15 cellular contexts compared by ENCODE assay signal in the genomic region with DNA sequence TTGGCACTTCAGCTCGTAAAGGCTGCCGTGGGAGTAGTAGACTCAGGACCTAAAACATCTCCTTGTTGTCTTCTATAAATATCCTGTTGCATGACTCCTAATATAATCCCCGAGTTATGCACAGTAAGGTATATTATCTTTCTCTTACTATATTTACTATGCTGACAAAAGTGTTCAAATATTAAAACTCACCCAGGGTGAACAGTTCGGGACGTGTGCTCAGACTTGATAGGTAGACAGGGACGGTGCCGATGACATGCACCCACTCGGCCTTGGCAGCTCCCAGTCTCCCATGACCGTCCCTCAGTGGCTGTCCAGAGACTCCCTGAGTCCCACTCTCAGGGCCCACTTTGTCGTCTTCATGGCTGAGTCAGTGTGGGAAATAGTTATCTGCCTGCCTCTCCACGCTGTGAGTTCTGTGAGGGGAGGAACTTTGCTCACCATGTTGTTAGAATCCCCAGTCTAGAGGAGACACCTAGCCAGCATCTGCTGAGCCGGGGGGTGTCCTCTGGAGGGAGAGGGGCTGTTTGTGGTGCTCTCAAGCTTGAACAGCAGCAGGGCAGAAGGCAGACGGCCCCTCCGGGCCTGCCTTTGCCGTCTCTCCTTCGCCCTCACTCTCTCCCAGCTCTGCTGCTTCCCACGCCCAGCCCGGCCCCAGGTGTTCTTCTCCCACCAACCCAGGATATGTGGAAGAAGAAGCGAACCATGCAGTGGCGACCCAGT.
DNase-seq lines count a peak whose midpoint lies in the region; ATAC-seq and TF ChIP-seq lines count a peak whose summit lies in the region.
"Had no signal": no experiment of that assay in that cellular context is flagged by ENCODE, and none has a peak within 500 bp of the region (broad histone marks: within the 10 kb centered on the region; RNA-seq: fewer than 3 reads in every experiment).

No MANE protein-coding gene starts in this region.

- TF ChIP-seq CTCF in CD8-positive, alpha-beta T cell (IDR thresholded peaks at IDR 0.05) = no peak
- TF ChIP-seq CTCF in right atrium auricular region (IDR thresholded peaks at IDR 0.05) (no peak), transverse colon (IDR thresholded peaks at IDR 0.05) (no peak)

- peak overlapping the region; percentile 57 for H3K27ac Mint-ChIP-seq in CD8-positive, alpha-beta T cell

- no peak overlapping the region for H3K4me3 Mint-ChIP-seq in CD8-positive, alpha-beta T cell
- H3K4me3 Mint-ChIP-seq: CD14-positive monocyte had no signal

- H3K4me3 ChIP-seq in CD8-positive, alpha-beta T cell (ENCODE audit: low read depth, low read length) = no peak overlapping the region
- H3K4me3 ChIP-seq in SK-N-MC (peak overlapping the region; percentile 21), right atrium auricular region (no peak overlapping the region), transverse colon (no peak overlapping the region)
- H3K4me3 ChIP-seq: GM23248, prostate gland had no signal

- CTCF ChIA-PET in CD8-positive, alpha-beta T cell (lab: Charles Lee) = interaction anchor here (1.4 to 37.8 kb wide), 4 partner anchors 9 to 29 kb away, joined by 4 to 847 read pairs (median 40); no protein-coding TSS in a partner anchor

- no peaks in the 10 kb centered on the region for H3K27me3 Mint-ChIP-seq in CD8-positive, alpha-beta T cell (ENCODE audit: low read depth)

- peaks cover 74% of the 10 kb centered on the region for H3K4me1 Mint-ChIP-seq in CD8-positive, alpha-beta T cell (ENCODE audit: low read depth)

- no peak for TF ChIP-seq EP300 in transverse colon (IDR thresholded peaks at IDR 0.05; ENCODE audit: low read depth)

- DNase-seq in CD8-positive, alpha-beta T cell = peak in 1 of 7 experiments; percentile 45
- no peak for DNase-seq in SK-N-MC (ENCODE audit: low read depth, low spot score)
- no peak for DNase-seq in right atrium auricular region (ENCODE audit: low spot score)
- peak; percentile 41 for DNase-seq in retina
- DNase-seq in transverse colon = no peak
- DNase-seq in sciatic nerve (ENCODE audit: low spot score) = no peak
- DNase-seq in COLO668 (lab: John Stamatoyannopoulos, UW; ENCODE audit: unreplicated experiment) = no peak
- no peak for DNase-seq in NCI-H524 (lab: John Stamatoyannopoulos, UW)
- DNase-seq: NCI-H2107; NK-92 treated with Interleukin-12 subunit alpha and Interleukin-12 subunit beta, amount 100 ng/mL, for 24 hours; stimulated activated CD4-positive, alpha-beta T cell treated with anti-CD3 and anti-CD28 coated beads, Interleukin-2, amount 100 ng/mL, for 24 hours; T-helper 1 cell had no signal

- no peaks in the 10 kb centered on the region for H3K9me3 Mint-ChIP-seq in CD8-positive, alpha-beta T cell

- WGBS in transverse colon (ENCODE audit: low coverage in 1 of 2), 2 donors = 81 to 86% methylated on average over 7 to 20 of the region's 20 CpGs

- no peak overlapping the region for H3K27ac ChIP-seq in CD8-positive, alpha-beta T cell (ENCODE audit: low read depth, low read length)
- H3K27ac ChIP-seq in SK-N-MC (peak overlapping the region; percentile 64), right atrium auricular region (peak overlapping the region; percentile 81 to 93), transverse colon (no peak overlapping the region)
- H3K27ac ChIP-seq: GM23248 had no signal

- H3K9me3 ChIP-seq in CD8-positive, alpha-beta T cell (ENCODE audit: low read length) = no peaks in the 10 kb centered on the region
- H3K9me3 ChIP-seq in SK-N-MC (ENCODE audit: low read depth, low read length) (peaks cover 4% of the 10 kb centered on the region; the same call in 1 of the 2 replicates), right atrium auricular region (no peaks in the 10 kb centered on the region), transverse colon (no peaks in the 10 kb centered on the region)
- H3K9me3 ChIP-seq: prostate gland had no signal

- TF ChIP-seq POLR2A in transverse colon (IDR thresholded peaks at IDR 0.05) = no peak

- no peaks in the 10 kb centered on the region for H3K27me3 ChIP-seq in CD8-positive, alpha-beta T cell (ENCODE audit: insufficient read depth, low read length)
- H3K27me3 ChIP-seq in right atrium auricular region = no peaks in the 10 kb centered on the region
- H3K27me3 ChIP-seq in transverse colon = no peaks in the 10 kb centered on the region

- no peak for ATAC-seq in CD8-positive, alpha-beta T cell
- ATAC-seq in sciatic nerve = no peak

- H3K36me3 ChIP-seq in CD8-positive, alpha-beta T cell (ENCODE audit: insufficient read depth, low read length) = peaks cover under 1% of the 10 kb centered on the region
- H3K36me3 ChIP-seq in SK-N-MC (ENCODE audit: insufficient read depth, low read length) = peaks cover 44% of the 10 kb centered on the region
- H3K36me3 ChIP-seq in right atrium auricular region = no peaks in the 10 kb centered on the region
- no peaks in the 10 kb centered on the region for H3K36me3 ChIP-seq in transverse colon
- H3K36me3 ChIP-seq: prostate gland had no signal

- in situ Hi-C loops in transverse colon (cut with MboI; ENCODE audit: low pct_ligation_motif_present in 1 of 4, low pct_unique_long_range_greater_than_20kb in 1 of 4, low sequenced_read_pairs in 3 of 4) = loop anchor here in 1 of 4 donors (25.0 kb wide), 1 partner anchor 142 kb away; no protein-coding TSS in a partner anchor

- peaks cover 55% of the 10 kb centered on the region for H3K36me3 Mint-ChIP-seq in CD8-positive, alpha-beta T cell

- H3K9ac ChIP-seq in SK-N-MC (ENCODE audit: insufficient read length) = no peak overlapping the region
- H3K9ac ChIP-seq: GM23248 had no signal

- H3K4me1 ChIP-seq in CD8-positive, alpha-beta T cell (ENCODE audit: insufficient read depth, low read length) = peaks cover 55% of the 10 kb centered on the region
- H3K4me1 ChIP-seq in right atrium auricular region (peaks cover 0 to 56% of the 10 kb centered on the region in 2 donors), transverse colon (peaks cover 4 to 42% (median 12%) of the 10 kb centered on the region in 4 donors)
- H3K4me1 ChIP-seq: prostate gland had no signal

- POLR2A ChIA-PET in CD8-positive, alpha-beta T cell (lab: Charles Lee) = interaction anchor here (1.4 to 1.7 kb wide), 2 partner anchors 10 to 14 kb away, joined by 5 to 6 read pairs; no protein-coding TSS in a partner anchor

- intact Hi-C loops in CD8-positive, alpha-beta T cell (cut with DNase I, micrococcal nuclease) = no loop called here
- intact Hi-C loops in transverse colon (cut with DNase I; ENCODE audit: low total_unique reads) = no loop called here
- intact Hi-C loops in sciatic nerve (cut with DNase I) = no loop called here

Comparison
In these comparisons a context has a peak if more than half of its experiments do, and no peak if none do; other contexts are left out.
1. H3K27ac ChIP-seq: peak in SK-N-MC (single experiment) and right atrium auricular region (2 of 2); none in CD8-positive, alpha-beta T cell (single experiment) and transverse colon (0 of 4).